In the genomic region with DNA sequence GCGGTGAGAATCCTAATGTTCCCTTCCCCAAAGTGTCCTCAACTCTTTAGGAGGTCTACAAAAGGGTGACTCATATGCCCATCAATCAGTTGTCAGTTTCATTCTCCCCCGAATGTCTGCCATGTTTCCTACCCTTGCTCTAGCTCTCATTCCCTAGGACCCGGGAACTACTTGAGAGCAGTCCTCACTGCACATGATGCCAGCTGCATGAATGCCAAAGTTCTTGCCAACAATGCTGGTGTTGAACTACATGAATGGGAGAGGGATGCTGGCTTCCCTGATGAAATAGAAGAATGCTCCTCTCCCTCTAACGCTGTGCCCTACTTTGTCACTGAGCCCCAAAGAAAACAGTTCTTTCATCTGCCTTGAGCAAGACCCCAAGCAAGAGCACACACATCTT, we compare ENCODE assay signal across 23 cellular contexts. TPM values are rescaled to one million over a fixed set of nuclear protein-coding genes. Genes with fewer than 3 reads are reported as not detected.
"Had no signal": no experiment of that assay in that cellular context is flagged by ENCODE, and none has a peak within 500 bp of the region (broad histone marks: within the 10 kb centered on the region; RNA-seq: fewer than 3 reads in every experiment).

No MANE protein-coding gene starts in this region.

- ATAC-seq: Panc1 had no signal

- H3K9me3 ChIP-seq: SJSA1 had no signal

- H3K4me3 ChIP-seq: SJSA1, SK-N-MC had no signal

- DNase-seq: KBM-7, MV-4-11, NCI-H1048, NCI-H1105, NCI-H1417, NCI-H1436 treated with DMSO at 0.1 percent for 48 hours, NCI-H1694, NCI-H187 treated with DMSO at 0.1 percent for 48 hours, NCI-H2029 treated with DMSO at 0.1 percent for 48 hours, NCI-H2171 treated with DMSO at 0.1 percent for 48 hours, NCI-H345, NCI-H446 treated with DMSO at 0.1 percent for 48 hours, NCI-H510A treated with DMSO at 0.1 percent for 48 hours, NCI-H526 treated with DMSO at 0.1 percent for 48 hours, NCI-H774, SIG-M5 had no signal

- H3K27ac ChIP-seq: RWPE1, SJSA1, SK-N-MC had no signal

- H3K36me3 ChIP-seq: SJSA1 had no signal

- H3K4me1 ChIP-seq: SJSA1 had no signal

- H3K27me3 ChIP-seq: SJSA1 had no signal

RNA-seq across cellular contexts. Expression of a gene that starts 12.5 kb away (rescaled TPM):
- total RNA-seq: HT-29, LHCN-M2, MCF 10A, SJSA1 had no signal
